24 cellular contexts compared by ENCODE assay signal in genomic region chr12:51198568-51199400, GRCh38.
"Had no signal": no experiment of that assay in that cellular context is flagged by ENCODE, and none has a peak within 500 bp of the region (broad histone marks: within the 10 kb centered on the region; RNA-seq: fewer than 3 reads in every experiment).

No MANE protein-coding gene starts in this region.

- H3K9me3 ChIP-seq: esophagus squamous epithelium, gastroesophageal sphincter, mucosa of descending colon, tibial artery had no signal

- H3K27ac Mint-ChIP-seq: activated CD4-positive, alpha-beta memory T cell treated with anti-CD3 and anti-CD28 coated beads for 36 hours; activated T-cell treated with anti-CD3 and anti-CD28 coated beads, Interleukin-2, amount 50 U/mL, for 72 hours; endodermal cell; nephron progenitor cell; stimulated activated naive CD8-positive, alpha-beta T cell treated with anti-CD3 and anti-CD28 coated beads, Interleukin-15, Interleukin-2, amounts not matched to agents 100 ng/mL and 50 ng/mL, for 24 hours; T-helper 17 cell had no signal

- H3K27me3 ChIP-seq: esophagus squamous epithelium, gastroesophageal sphincter, tibial artery had no signal

- H3K36me3 Mint-ChIP-seq: activated CD4-positive, alpha-beta memory T cell treated with anti-CD3 and anti-CD28 coated beads for 36 hours had no signal

- H3K9me3 Mint-ChIP-seq: activated CD4-positive, alpha-beta memory T cell treated with anti-CD3 and anti-CD28 coated beads for 36 hours; activated T-cell treated with anti-CD3 and anti-CD28 coated beads, Interleukin-2, amount 50 U/mL, for 72 hours; brain; nephron progenitor cell; stimulated activated naive CD8-positive, alpha-beta T cell treated with anti-CD3 and anti-CD28 coated beads, Interleukin-15, Interleukin-2, amounts not matched to agents 100 ng/mL and 50 ng/mL, for 24 hours had no signal

- H3K4me3 Mint-ChIP-seq: activated CD4-positive, alpha-beta memory T cell treated with anti-CD3 and anti-CD28 coated beads for 36 hours; activated T-cell treated with anti-CD3 and anti-CD28 coated beads, Interleukin-2, amount 50 U/mL, for 72 hours; brain; endodermal cell; nephron progenitor cell; stimulated activated naive CD8-positive, alpha-beta T cell treated with anti-CD3 and anti-CD28 coated beads, Interleukin-15, Interleukin-2, amounts not matched to agents 100 ng/mL and 50 ng/mL, for 24 hours; T-helper 17 cell had no signal

- H3K4me3 ChIP-seq: esophagus squamous epithelium, gastroesophageal sphincter, mucosa of descending colon, tibial artery had no signal

- DNase-seq: activated CD4-positive, alpha-beta memory T cell treated with anti-CD3 and anti-CD28 coated beads for 36 hours; activated CD4-positive, alpha-beta T cell treated with anti-CD3 and anti-CD28 coated beads for 4 hours; activated CD4-positive, CD25-positive, alpha-beta regulatory T cell; activated effector memory CD4-positive, alpha-beta T cell treated with anti-CD3 and anti-CD28 coated beads, Interleukin-2, amount 50 U/mL, for 16 hours; activated naive CD4-positive, alpha-beta T cell treated with anti-CD3 and anti-CD28 coated beads, Interleukin-2, amount 50 U/mL, for 16 hours; activated T-cell treated with anti-CD3 and anti-CD28 coated beads, Interleukin-2, amount 50 U/mL, for 72 hours; aorta; caudate nucleus; endodermal cell; esophagus squamous epithelium; hypothalamus; mesendoderm; mucosa of descending colon; nephron progenitor cell; occipital lobe; posterior cingulate gyrus; stimulated activated CD4-positive, alpha-beta T cell treated with anti-CD3 and anti-CD28 coated beads, Interleukin-4, amount 100 ng/mL, for 4 hours; substantia nigra; SW 1271; T-helper 17 cell; tibial artery had no signal

- ATAC-seq: activated T-cell treated with anti-CD3 and anti-CD28 coated beads, Interleukin-2, amount 50 U/mL, for 72 hours; gastroesophageal sphincter; T-helper 17 cell had no signal

- H3K4me1 Mint-ChIP-seq: brain, endodermal cell had no signal

- H3K27ac ChIP-seq: esophagus squamous epithelium, gastroesophageal sphincter, tibial artery had no signal

- H3K4me1 ChIP-seq: esophagus squamous epithelium, gastroesophageal sphincter, tibial artery had no signal
